27 cellular contexts compared by ENCODE assay signal in genomic region chr10:59167512-59167911, GRCh38. TPM values are rescaled to one million over a fixed set of nuclear protein-coding genes. Genes with fewer than 3 reads are reported as not detected.
"Had no signal": no experiment of that assay in that cellular context is flagged by ENCODE, and none has a peak within 500 bp of the region (broad histone marks: within the 10 kb centered on the region; RNA-seq: fewer than 3 reads in every experiment).

No MANE protein-coding gene starts in this region.

- ATAC-seq: stimulated activated effector memory CD8-positive, alpha-beta T cell treated with anti-CD3 and anti-CD28 coated beads, Interleukin-12 subunit alpha, Interleukin-12 subunit beta, amount 100 ng/mL, for 72 hours; stimulated activated memory B cell treated with anti-CD40 and anti-IgM and Interleukin-4, amounts not matched to agents 10 μg/mL and 1 μg/mL and 100 μg/mL, for 72 hours; stimulated activated naive B cell treated with anti-CD40 and anti-IgM and Interleukin-4, amounts not matched to agents 10 μg/mL and 1 μg/mL and 100 μg/mL, for 72 hours; stimulated activated naive CD8-positive, alpha-beta T cell treated with anti-CD3 and anti-CD28 coated beads, Interleukin-15, amount 100 ng/mL, for 72 hours; stimulated activated naive CD8-positive, alpha-beta T cell treated with anti-CD3 and anti-CD28 coated beads, Interleukin-15, Interleukin-2, amounts not matched to agents 100 U/mL and 50 U/mL, for 24 hours; upper lobe of right lung had no signal

- H3K36me3 ChIP-seq: stomach, suprapubic skin, thoracic aorta, thyroid gland, tibial artery, tibial nerve, transverse colon, upper lobe of left lung, upper lobe of right lung, uterus, vagina had no signal

- H3K27me3 ChIP-seq: stomach, suprapubic skin, testis, thyroid gland, tibial artery, tibial nerve, transverse colon, upper lobe of left lung, upper lobe of right lung, uterus, vagina had no signal

- H3K4me1 ChIP-seq: stomach, suprapubic skin, testis, thyroid gland, tibial artery, tibial nerve, transverse colon, upper lobe of left lung, upper lobe of right lung, uterus, vagina had no signal

- H3K4me3 ChIP-seq: stomach, suprapubic skin, testis, thoracic aorta, thyroid gland, tibial artery, tibial nerve, transverse colon, upper lobe of left lung, upper lobe of right lung, uterus, vagina had no signal

- H3K9me3 ChIP-seq: suprapubic skin, testis, thyroid gland, tibial artery, transverse colon, upper lobe of left lung, upper lobe of right lung, uterus, vagina had no signal

- FAIRE-seq: urothelium cell line had no signal

- DNase-seq: stimulated activated CD4-positive, alpha-beta T cell treated with anti-CD3 and anti-CD28 coated beads, Interleukin-2, amount 100 ng/mL, for 48 hours; stimulated activated CD4-positive, alpha-beta T cell treated with anti-CD3 and anti-CD28 coated beads, Interleukin-4, amount 100 ng/mL, for 1 hour; stimulated activated CD4-positive, alpha-beta T cell treated with anti-CD3 and anti-CD28 coated beads, Interleukin-4, amount 100 ng/mL, for 24 hours; stimulated activated CD4-positive, alpha-beta T cell treated with anti-CD3 and anti-CD28 coated beads, Interleukin-4, amount 100 ng/mL, for 4 hours; stimulated activated CD8-positive, alpha-beta memory T cell treated with anti-CD3 and anti-CD28 coated beads, Interleukin-4, amount 100 ng/mL, for 48 hours; stimulated activated naive B cell treated with anti-CD40 and anti-IgM and Interleukin-4, amounts not matched to agents 10 μg/mL and 1 μg/mL and 100 μg/mL, for 72 hours; stimulated activated naive CD4-positive, alpha-beta T cell; stimulated activated naive CD4-positive, alpha-beta T cell treated with Interleukin-2 at 50 U/mL for 16 hours; stimulated activated naive CD8-positive, alpha-beta T cell treated with anti-CD3 and anti-CD28 coated beads, Interleukin-15, amount 100 ng/mL, for 72 hours; stimulated activated naive CD8-positive, alpha-beta T cell treated with anti-CD3 and anti-CD28 coated beads, Interleukin-15, Interleukin-2, amounts not matched to agents 100 U/mL and 50 U/mL, for 24 hours; stomach; substantia nigra; testis; thyroid gland; tibial artery; transverse colon; trophoblast cell; upper lobe of left lung; upper lobe of right lung; uterus had no signal

- H3K27ac ChIP-seq: stomach, suprapubic skin, testis, thoracic aorta, thyroid gland, tibial artery, tibial nerve, transverse colon, upper lobe of left lung, upper lobe of right lung, uterus, vagina had no signal

RNA-seq across cellular contexts. Expression of gene PHYHIPL, which starts 8.9 kb away (rescaled TPM):
- total RNA-seq: upper lobe of right lung had no signal
